In genomic region chr12:58877243-58877743, GRCh38 we compare ENCODE assay signal across 11 cellular contexts. TPM values are rescaled to one million over a fixed set of nuclear protein-coding genes. Genes with fewer than 3 reads are reported as not detected.
DNase-seq lines count a peak whose midpoint lies in the region; ATAC-seq, FAIRE-seq and TF ChIP-seq lines count a peak whose summit lies in the region.
"Had no signal": no experiment of that assay in that cellular context is flagged by ENCODE, and none has a peak within 500 bp of the region (broad histone marks: within the 10 kb centered on the region; RNA-seq: fewer than 3 reads in every experiment).

No MANE protein-coding gene starts in this region.

- peaks cover 0 to 1% of the 10 kb centered on the region in 2 donors for H3K9me3 Mint-ChIP-seq in stimulated activated naive B cell treated with anti-CD40 and anti-IgM and Interleukin-4, amounts not matched to agents 10 μg/mL and 1 μg/mL and 100 μg/mL, for 72 hours

- H3K36me3 ChIP-seq in adipocyte (ENCODE audit: control insufficient read depth, insufficient read depth, low read length, severe bottlenecking): peaks cover 100% of the 10 kb centered on the region

- TF ChIP-seq POLR2A in GM12892 (IDR thresholded peaks at IDR 0.05; ENCODE audit: low read depth, low read length): no peak

- ATAC-seq in stimulated activated naive B cell treated with anti-CD40 and anti-IgM and Interleukin-4, amounts not matched to agents 10 μg/mL and 1 μg/mL and 100 μg/mL, for 72 hours (replicated peaks): no peak
- ATAC-seq: stimulated activated naive CD8-positive, alpha-beta T cell treated with anti-CD3 and anti-CD28 coated beads, Interleukin-15, amount 100 ng/mL, for 72 hours had no signal

- no peak overlapping the region for H3K4me3 ChIP-seq in adipocyte (ENCODE audit: low read length)

- H3K27me3 ChIP-seq in adipocyte (replicated peaks; ENCODE audit: control insufficient read depth, insufficient read depth, low read length): no peaks in the 10 kb centered on the region

- H3K4me1 Mint-ChIP-seq in stimulated activated naive B cell treated with anti-CD40 and anti-IgM and Interleukin-4, amounts not matched to agents 10 μg/mL and 1 μg/mL and 100 μg/mL, for 72 hours: no peaks in the 10 kb centered on the region
- H3K4me1 Mint-ChIP-seq: stimulated activated naive CD8-positive, alpha-beta T cell treated with anti-CD3 and anti-CD28 coated beads, Interleukin-15, amount 100 ng/mL, for 72 hours had no signal

- H3K9ac ChIP-seq in adipocyte (ENCODE audit: low read length): no peak overlapping the region

- H3K4me1 ChIP-seq in adipocyte (ENCODE audit: control insufficient read depth, insufficient read depth, low read length): peaks cover 16% of the 10 kb centered on the region

- H3K36me3 Mint-ChIP-seq in stimulated activated naive B cell treated with anti-CD40 and anti-IgM and Interleukin-4, amounts not matched to agents 10 μg/mL and 1 μg/mL and 100 μg/mL, for 72 hours: no peaks in the 10 kb centered on the region

- DNase-seq in AG20443 (ENCODE audit: low spot score): peak; percentile 59
- DNase-seq in LHCN-M2 (ENCODE audit: low read depth): peak; percentile 99
- peak; percentile 54 for DNase-seq in adipocyte (ENCODE audit: low read depth)
- peak; percentile 11 for DNase-seq in left kidney (ENCODE audit: low read depth, low spot score)
- no peak for DNase-seq in NCI-H2107 (lab: John Stamatoyannopoulos, UW)
- DNase-seq in activated CD4-positive, alpha-beta T cell treated with anti-CD3 and anti-CD28 coated beads for 48 hours: no peak
- no peak for DNase-seq in GM12892 (ENCODE audit: insufficient read length)
- no peak for DNase-seq in stimulated activated naive B cell treated with anti-CD40 and anti-IgM and Interleukin-4, amounts not matched to agents 10 μg/mL and 1 μg/mL and 100 μg/mL, for 72 hours
- DNase-seq: DND-41; head of caudate nucleus; stimulated activated naive CD8-positive, alpha-beta T cell treated with anti-CD3 and anti-CD28 coated beads, Interleukin-15, amount 100 ng/mL, for 72 hours had no signal

- no peaks in the 10 kb centered on the region for H3K27me3 Mint-ChIP-seq in stimulated activated naive B cell treated with anti-CD40 and anti-IgM and Interleukin-4, amounts not matched to agents 10 μg/mL and 1 μg/mL and 100 μg/mL, for 72 hours
- H3K27me3 Mint-ChIP-seq: stimulated activated naive CD8-positive, alpha-beta T cell treated with anti-CD3 and anti-CD28 coated beads, Interleukin-15, amount 100 ng/mL, for 72 hours had no signal

- no peak overlapping the region for H3K4me3 Mint-ChIP-seq in stimulated activated naive B cell treated with anti-CD40 and anti-IgM and Interleukin-4, amounts not matched to agents 10 μg/mL and 1 μg/mL and 100 μg/mL, for 72 hours
- H3K4me3 Mint-ChIP-seq: stimulated activated naive CD8-positive, alpha-beta T cell treated with anti-CD3 and anti-CD28 coated beads, Interleukin-15, amount 100 ng/mL, for 72 hours had no signal

- H3K9me3 ChIP-seq in adipocyte (ENCODE audit: control insufficient read depth, low read length): no peaks in the 10 kb centered on the region

- H3K27ac Mint-ChIP-seq in stimulated activated naive B cell treated with anti-CD40 and anti-IgM and Interleukin-4, amounts not matched to agents 10 μg/mL and 1 μg/mL and 100 μg/mL, for 72 hours: no peak overlapping the region
- H3K27ac Mint-ChIP-seq: stimulated activated naive CD8-positive, alpha-beta T cell treated with anti-CD3 and anti-CD28 coated beads, Interleukin-15, amount 100 ng/mL, for 72 hours had no signal

- no peak for FAIRE-seq in GM12892 (lab: Jason Lieb, UNC)

RNA-seq across cellular contexts. Expression of gene LRIG3, which starts 43.0 kb away (rescaled TPM):
- total RNA-seq in LHCN-M2 (2014; rRNA removed): 8.8 and 11.5 TPM in 2 replicates
- 2.8 TPM for polyA plus RNA-seq in LHCN-M2 (2012)
- polyA plus RNA-seq in GM12892 (2012; ENCODE audit: missing spikeins): 2.7 TPM

Comparison
In these comparisons a context has a peak if more than half of its experiments do, and no peak if none do; other contexts are left out.
1. DNase-seq: peak in AG20443 (single experiment), LHCN-M2 (single experiment), adipocyte (single experiment) and left kidney (single experiment); none in NCI-H2107 (single experiment), activated CD4-positive, alpha-beta T cell treated with anti-CD3 and anti-CD28 coated beads for 48 hours (single experiment), GM12892 (single experiment) and stimulated activated naive B cell treated with anti-CD40 and anti-IgM and Interleukin-4, amounts not matched to agents 10 μg/mL and 1 μg/mL and 100 μg/mL, for 72 hours (single experiment).